ENCODE assay signal across 22 cellular contexts in the genomic region with DNA sequence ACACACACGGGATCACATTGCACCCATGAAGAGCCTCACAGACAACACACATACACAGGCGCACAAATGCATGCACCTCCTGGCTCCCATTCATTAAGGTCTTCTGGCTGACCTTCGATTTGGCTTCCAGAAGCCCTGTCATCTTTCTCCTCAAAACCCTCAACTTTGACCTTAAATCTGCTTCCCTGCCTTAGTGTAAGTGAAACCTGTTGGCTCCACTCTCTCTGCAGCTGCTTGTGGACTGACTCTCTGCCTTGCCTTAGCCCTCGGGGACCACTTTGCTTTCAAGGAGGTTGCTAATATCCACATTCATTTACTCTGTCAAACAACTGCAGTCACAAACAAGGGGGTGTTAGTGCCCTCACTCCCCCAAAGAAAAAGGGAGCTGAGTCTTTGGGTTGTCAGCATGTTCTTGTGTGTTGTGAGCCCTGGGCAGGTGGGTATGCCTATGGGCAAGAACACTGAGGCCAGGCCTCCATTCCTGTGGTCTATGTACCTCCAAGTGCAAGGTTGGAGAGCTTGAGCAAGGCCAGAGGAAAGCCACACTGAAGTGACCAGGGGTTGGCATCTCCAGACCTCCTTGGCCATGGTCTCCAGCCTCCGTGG. TPM values are rescaled to one million over a fixed set of nuclear protein-coding genes. Genes with fewer than 3 reads are reported as not detected.
A peak's percentile ranks its signal among the peaks of the same experiment; 100 is the strongest.
DNase-seq lines count a peak whose midpoint lies in the region; ATAC-seq, FAIRE-seq and TF ChIP-seq lines count a peak whose summit lies in the region.
"Had no signal": no experiment of that assay in that cellular context is flagged by ENCODE, and none has a peak within 500 bp of the region (broad histone marks: within the 10 kb centered on the region; RNA-seq: fewer than 3 reads in every experiment).

No MANE protein-coding gene starts in this region.

- H3K9me3 ChIP-seq in IMR-90 (ENCODE audit: control insufficient read depth, insufficient read depth, low read length) (no peaks in the 10 kb centered on the region), lower lobe of right lung (no peaks in the 10 kb centered on the region), endodermal cell (ENCODE audit: control insufficient read depth, low read length) (no peaks in the 10 kb centered on the region)
- H3K9me3 ChIP-seq: BE2C, mucosa of descending colon, right lobe of liver, testis had no signal

- TF ChIP-seq CTCF in IMR-90 (conservative IDR thresholded peaks at IDR 0.05; ENCODE audit: low read depth, low read length) = no peak
- TF ChIP-seq CTCF in bronchial epithelial cell (IDR thresholded peaks at IDR 0.05; ENCODE audit: insufficient read depth, low read length, severe bottlenecking) = no peak
- no peak for TF ChIP-seq CTCF in lower lobe of right lung (IDR thresholded peaks at IDR 0.05)
- TF ChIP-seq CTCF in type B pancreatic cell (conservative IDR thresholded peaks at IDR 0.05) = no peak
- no peak for TF ChIP-seq CTCF in endodermal cell (conservative IDR thresholded peaks at IDR 0.05)

- TF ChIP-seq RAD21 in IMR-90 (IDR thresholded peaks at IDR 0.05; ENCODE audit: low read length) = no peak

- H3K27ac ChIP-seq in IMR-90 (ENCODE audit: insufficient read depth, low read length) (no peak overlapping the region; the same call in 1 of the 2 replicates), lower lobe of right lung (peak overlapping the region; percentile 77), endodermal cell (ENCODE audit: low read depth, low read length) (no peak overlapping the region)
- H3K27ac ChIP-seq: PC-9, right lobe of liver had no signal

- DNase-seq in IMR-90 (peak; percentile 27), bronchial epithelial cell (ENCODE audit: low read depth) (no peak), lower lobe of right lung (no peak), type B pancreatic cell (ENCODE audit: extremely low spot score, unreplicated experiment) (no peak), endodermal cell (no peak), DMS153 treated with DMSO at 0.1 percent for 48 hours (lab: John Stamatoyannopoulos, UW; ENCODE audit: unreplicated experiment) (no peak), NCI-H1417 (lab: John Stamatoyannopoulos, UW) (no peak)
- DNase-seq: activated CD4-positive, alpha-beta T cell treated with anti-CD3 and anti-CD28 coated beads, Interleukin-2, amount 50 U/mL, for 48 hours; activated naive CD4-positive, alpha-beta T cell treated with anti-CD3 and anti-CD28 coated beads for 36 hours; BE2C; mucosa of descending colon; NCI-H1436 treated with DMSO at 0.1 percent for 48 hours; NCI-H82; occipital lobe; PC-9; right lobe of liver; T-helper 17 cell; testis had no signal

- H3K27me3 Mint-ChIP-seq in type B pancreatic cell (peaks cover 88% of the 10 kb centered on the region), endodermal cell (ENCODE audit: insufficient read depth) (peaks cover 99% of the 10 kb centered on the region)

- peak overlapping the region in 1 of 2 experiments; percentile 80; a peak in 2 of 4 replicates for H4K8ac ChIP-seq in IMR-90 (ENCODE audit: low read depth in 2 of 2, low read length in 2 of 2)

- H4K5ac ChIP-seq in IMR-90 (ENCODE audit: low read depth, low read length) = no peak overlapping the region

- peak overlapping the region; percentile 91 for H3K4ac ChIP-seq in IMR-90 (ENCODE audit: low read depth, low read length)

- no peak overlapping the region for H2AK9ac ChIP-seq in IMR-90 (replicated peaks; ENCODE audit: low read depth, low read length, poor library complexity)

- H2AK5ac ChIP-seq in IMR-90 (ENCODE audit: low read depth, low read length) = peak overlapping the region; percentile 2; the same call in 1 of the 2 replicates

- H3K4me1 ChIP-seq in IMR-90 (ENCODE audit: control insufficient read depth, insufficient read depth, low read length) (peaks cover 14% of the 10 kb centered on the region), lower lobe of right lung (peaks cover 55% of the 10 kb centered on the region), endodermal cell (ENCODE audit: control insufficient read depth, insufficient read depth, low read length) (peaks cover 3% of the 10 kb centered on the region)
- H3K4me1 ChIP-seq: BE2C had no signal

- peak overlapping the region; percentile 79; the same call in 1 of the 2 replicates for H2BK120ac ChIP-seq in IMR-90 (ENCODE audit: low read depth, low read length)

- H3K9me3 Mint-ChIP-seq in type B pancreatic cell (no peaks in the 10 kb centered on the region), endodermal cell (no peaks in the 10 kb centered on the region)
- H3K9me3 Mint-ChIP-seq: activated naive CD4-positive, alpha-beta T cell treated with anti-CD3 and anti-CD28 coated beads for 36 hours; stimulated activated effector memory CD8-positive, alpha-beta T cell treated with anti-CD3 and anti-CD28 coated beads, Interleukin-12 subunit alpha, Interleukin-12 subunit beta, amount 100 ng/mL, for 72 hours had no signal

- peaks cover 33% of the 10 kb centered on the region for H3K36me3 Mint-ChIP-seq in type B pancreatic cell
- no peaks in the 10 kb centered on the region for H3K36me3 Mint-ChIP-seq in endodermal cell (ENCODE audit: low read depth)

- no CpG with 5 or more reads among the region's 5 CpGs for WGBS in IMR-90 (ENCODE audit: extremely low coverage in 2 of 2, insufficient read length in 1 of 2), 2 experiments
- 63 to 68% methylated on average over 3 to 5 of the region's 5 CpGs for WGBS in endodermal cell (ENCODE audit: insufficient coverage in 1 of 2, insufficient read length in 1 of 2), 2 experiments

- H3K9ac ChIP-seq in IMR-90 (ENCODE audit: low read depth, low read length) = peak overlapping the region; percentile 94; the same call in 1 of the 2 replicates
- H3K9ac ChIP-seq in endodermal cell (ENCODE audit: extremely low read depth, low read length, poor library complexity, severe bottlenecking) = no peak overlapping the region

- H3K4me3 Mint-ChIP-seq in type B pancreatic cell (peak overlapping the region; percentile 92), endodermal cell (no peak overlapping the region)
- H3K4me3 Mint-ChIP-seq: activated naive CD4-positive, alpha-beta T cell treated with anti-CD3 and anti-CD28 coated beads for 36 hours had no signal

- H2BK20ac ChIP-seq in IMR-90 (ENCODE audit: low read depth, low read length) = peak overlapping the region; percentile 43

- POLR2A ChIA-PET in IMR-90 (lab: Charles Lee; ENCODE audit: unreplicated experiment) = no interaction called here

- H3K14ac ChIP-seq in IMR-90 (replicated peaks; ENCODE audit: low read depth, low read length) = peak overlapping the region; percentile 95

- no peak for TF ChIP-seq POLR2A in IMR-90 (IDR thresholded peaks at IDR 0.05; ENCODE audit: low read depth, low read length)

- peak overlapping the region; percentile 72 for H2BK5ac ChIP-seq in IMR-90 (ENCODE audit: low read depth, low read length, poor library complexity, severe bottlenecking)

- peak; percentile 58 for FAIRE-seq in bronchial epithelial cell (lab: Jason Lieb, UNC)
- FAIRE-seq: H54, HepG2 had no signal

- no TSS peak for BruUV-seq in IMR-90 (replicated peaks; lab: Mats Ljungman, UMichigan)

- peak overlapping the region; percentile 79; the same call in 1 of the 2 replicates for H4K91ac ChIP-seq in IMR-90 (ENCODE audit: insufficient read depth, low read depth, low read length)

- ATAC-seq in IMR-90 (ENCODE audit: low read depth) = no peak
- ATAC-seq in lower lobe of right lung = no peak
- ATAC-seq: HepG2; left lobe of liver; mucosa of descending colon; right lobe of liver; stimulated activated effector memory CD8-positive, alpha-beta T cell treated with anti-CD3 and anti-CD28 coated beads, Interleukin-12 subunit alpha, Interleukin-12 subunit beta, amount 100 ng/mL, for 72 hours; T-helper 17 cell had no signal

- H3K56ac ChIP-seq in IMR-90 (ENCODE audit: extremely low read depth, insufficient read depth, low read length) = no peak overlapping the region

- peaks cover 44% of the 10 kb centered on the region for H3K36me3 ChIP-seq in IMR-90 (ENCODE audit: control insufficient read depth, insufficient read depth, low read length)
- H3K36me3 ChIP-seq in bronchial epithelial cell (ENCODE audit: control insufficient read depth, insufficient read depth, low read length) = no peaks in the 10 kb centered on the region
- peaks cover 5% of the 10 kb centered on the region for H3K36me3 ChIP-seq in lower lobe of right lung
- H3K36me3 ChIP-seq in endodermal cell (ENCODE audit: control insufficient read depth, insufficient read depth, low read length) = no peaks in the 10 kb centered on the region
- H3K36me3 ChIP-seq: BE2C, right lobe of liver had no signal

- H3K27ac Mint-ChIP-seq in type B pancreatic cell (peak overlapping the region; percentile 41), endodermal cell (no peak overlapping the region)
- H3K27ac Mint-ChIP-seq: activated naive CD4-positive, alpha-beta T cell treated with anti-CD3 and anti-CD28 coated beads for 36 hours; stimulated activated effector memory CD8-positive, alpha-beta T cell treated with anti-CD3 and anti-CD28 coated beads, Interleukin-12 subunit alpha, Interleukin-12 subunit beta, amount 100 ng/mL, for 72 hours had no signal

- H4K20me1 ChIP-seq in IMR-90 (ENCODE audit: insufficient read depth, low read length) = peaks cover 44% of the 10 kb centered on the region

- H2BK15ac ChIP-seq in IMR-90 (ENCODE audit: low read depth, low read length) = no peak overlapping the region; the same call in 2 of the 3 replicates

- H3K9me1 ChIP-seq in IMR-90 (ENCODE audit: insufficient read depth, low read length) = peaks cover 16% of the 10 kb centered on the region

- H3K23ac ChIP-seq in IMR-90 (ENCODE audit: low read depth, low read length) = peak overlapping the region; percentile 95

- H3K4me2 ChIP-seq in IMR-90 (ENCODE audit: low read depth, low read length) = peak overlapping the region; percentile 92
- H3K4me2 ChIP-seq: PC-9 had no signal

- peak overlapping the region; percentile 56; the same call in 1 of the 2 replicates for H3K18ac ChIP-seq in IMR-90 (ENCODE audit: low read depth, low read length)

- H3K4me1 Mint-ChIP-seq in type B pancreatic cell (ENCODE audit: unreplicated experiment) (peaks cover 30% of the 10 kb centered on the region), endodermal cell (peaks cover 22% of the 10 kb centered on the region)

- in situ Hi-C loops in IMR-90 (cut with MboI; ENCODE audit: low sequenced_read_pairs) = loop anchor here (10.0 kb wide), 1 partner anchor 230 kb away; no protein-coding TSS in a partner anchor

- dilution Hi-C loops in IMR-90 (cut with HindIII; ENCODE audit: low sequenced_read_pairs, unreplicated experiment) = no loop called here

- CTCF ChIA-PET in IMR-90 (lab: Yijun Ruan, JAX) = no interaction called here

- H2AFZ ChIP-seq in IMR-90 (replicated peaks; ENCODE audit: low read length, poor library complexity) = no peak overlapping the region
- H2AFZ ChIP-seq: PC-9 had no signal

- intact Hi-C loops in IMR-90 (cut with micrococcal nuclease) (loop anchor here (5.0 kb wide), 2 partner anchors 232 to 367 kb away; no protein-coding TSS in a partner anchor), lower lobe of right lung (cut with DNase I) (no loop called here)

- H3K79me1 ChIP-seq in IMR-90 (ENCODE audit: low read depth in 1 of 2, low read length in 2 of 2) = peaks cover 15 to 64% of the 10 kb centered on the region in 2 experiments

- H3K4me3 ChIP-seq in IMR-90 (ENCODE audit: insufficient read depth, low read depth, low read length) (no peak overlapping the region), bronchial epithelial cell (ENCODE audit: low read depth, low read length) (no peak overlapping the region), lower lobe of right lung (peak overlapping the region; percentile 67), endodermal cell (ENCODE audit: low read length) (no peak overlapping the region)
- H3K4me3 ChIP-seq: mucosa of descending colon, PC-9, right lobe of liver had no signal

- no peaks in the 10 kb centered on the region for H3K27me3 ChIP-seq in IMR-90 (ENCODE audit: control insufficient read depth, insufficient read depth, low read length)
- peaks cover 13% of the 10 kb centered on the region for H3K27me3 ChIP-seq in bronchial epithelial cell (ENCODE audit: control insufficient read depth, insufficient read depth, low read length)
- peaks cover 96% of the 10 kb centered on the region for H3K27me3 ChIP-seq in lower lobe of right lung (ENCODE audit: low read depth)
- peaks cover 99% of the 10 kb centered on the region for H3K27me3 ChIP-seq in endodermal cell (ENCODE audit: control insufficient read depth, insufficient read depth, low read length, poor library complexity, severe bottlenecking)
- H3K27me3 ChIP-seq: testis had no signal

RNA-seq across cellular contexts. Expression of gene OSR1, which starts 3.9 kb away (rescaled TPM):
- total RNA-seq in IMR-90 (2012; rRNA removed) = 12.4 and 14.7 TPM in 2 replicates
- 48.0 and 51.9 TPM in 2 replicates for polyA plus RNA-seq in IMR-90 (2012; rRNA removed)
- polyA plus RNA-seq in IMR-90 (2012; cell fraction: cytosol; rRNA removed) = 31.5 and 51.7 TPM in 2 replicates
- 67.0 and 99.5 TPM in 2 replicates for polyA plus RNA-seq in IMR-90 (2012; cell fraction: nucleus; rRNA removed; ENCODE audit: low replicate concordance)
- 1.3 and 1.7 TPM in 2 replicates for total RNA-seq in bronchial epithelial cell
- total RNA-seq in lower lobe of right lung = 15.5 TPM
- 9.5 and 55.7 TPM in 2 replicates for total RNA-seq in type B pancreatic cell (ENCODE audit: low replicate concordance)
- not detected for total RNA-seq in endodermal cell
- 0.82 TPM for polyA plus RNA-seq in endodermal cell (2013, experiment 1 of 2)
- 0.46 TPM for polyA plus RNA-seq in endodermal cell (2013, experiment 2 of 2)
- total RNA-seq: activated naive CD4-positive, alpha-beta T cell treated with anti-CD3 and anti-CD28 coated beads for 36 hours; T-helper 17 cell had no signal
